ENCODE assay signal across 1 cellular context in genomic region chr2:96167407-96168013, GRCh38.
TF ChIP-seq lines count a peak whose summit lies in the region.

No MANE protein-coding gene starts in this region.

TF ChIP-seq in GM23338, 12 proteins besides CTCF, POLR2A, EP300 and RAD21:
- TF ChIP-seq ZNF331 (CRISPR knock-in tag; IDR thresholded peaks at IDR 0.05; ENCODE audit: low read depth) (no peak), ZNF114 (CRISPR knock-in tag; IDR thresholded peaks at IDR 0.05) (no peak), EZH2phosphoT487 (IDR thresholded peaks at IDR 0.05; ENCODE audit: unreplicated experiment) (no peak), JUNB (IDR thresholded peaks at IDR 0.05; ENCODE audit: unreplicated experiment) (no peak), NANOG (IDR thresholded peaks at IDR 0.05; ENCODE audit: borderline replicate concordance) (no peak), STAT1 (IDR thresholded peaks at IDR 0.05; ENCODE audit: unreplicated experiment) (no peak), EZH2 (IDR thresholded peaks at IDR 0.05; ENCODE audit: low read depth, unreplicated experiment) (no peak)
- TF ChIP-seq, protein P1, sequence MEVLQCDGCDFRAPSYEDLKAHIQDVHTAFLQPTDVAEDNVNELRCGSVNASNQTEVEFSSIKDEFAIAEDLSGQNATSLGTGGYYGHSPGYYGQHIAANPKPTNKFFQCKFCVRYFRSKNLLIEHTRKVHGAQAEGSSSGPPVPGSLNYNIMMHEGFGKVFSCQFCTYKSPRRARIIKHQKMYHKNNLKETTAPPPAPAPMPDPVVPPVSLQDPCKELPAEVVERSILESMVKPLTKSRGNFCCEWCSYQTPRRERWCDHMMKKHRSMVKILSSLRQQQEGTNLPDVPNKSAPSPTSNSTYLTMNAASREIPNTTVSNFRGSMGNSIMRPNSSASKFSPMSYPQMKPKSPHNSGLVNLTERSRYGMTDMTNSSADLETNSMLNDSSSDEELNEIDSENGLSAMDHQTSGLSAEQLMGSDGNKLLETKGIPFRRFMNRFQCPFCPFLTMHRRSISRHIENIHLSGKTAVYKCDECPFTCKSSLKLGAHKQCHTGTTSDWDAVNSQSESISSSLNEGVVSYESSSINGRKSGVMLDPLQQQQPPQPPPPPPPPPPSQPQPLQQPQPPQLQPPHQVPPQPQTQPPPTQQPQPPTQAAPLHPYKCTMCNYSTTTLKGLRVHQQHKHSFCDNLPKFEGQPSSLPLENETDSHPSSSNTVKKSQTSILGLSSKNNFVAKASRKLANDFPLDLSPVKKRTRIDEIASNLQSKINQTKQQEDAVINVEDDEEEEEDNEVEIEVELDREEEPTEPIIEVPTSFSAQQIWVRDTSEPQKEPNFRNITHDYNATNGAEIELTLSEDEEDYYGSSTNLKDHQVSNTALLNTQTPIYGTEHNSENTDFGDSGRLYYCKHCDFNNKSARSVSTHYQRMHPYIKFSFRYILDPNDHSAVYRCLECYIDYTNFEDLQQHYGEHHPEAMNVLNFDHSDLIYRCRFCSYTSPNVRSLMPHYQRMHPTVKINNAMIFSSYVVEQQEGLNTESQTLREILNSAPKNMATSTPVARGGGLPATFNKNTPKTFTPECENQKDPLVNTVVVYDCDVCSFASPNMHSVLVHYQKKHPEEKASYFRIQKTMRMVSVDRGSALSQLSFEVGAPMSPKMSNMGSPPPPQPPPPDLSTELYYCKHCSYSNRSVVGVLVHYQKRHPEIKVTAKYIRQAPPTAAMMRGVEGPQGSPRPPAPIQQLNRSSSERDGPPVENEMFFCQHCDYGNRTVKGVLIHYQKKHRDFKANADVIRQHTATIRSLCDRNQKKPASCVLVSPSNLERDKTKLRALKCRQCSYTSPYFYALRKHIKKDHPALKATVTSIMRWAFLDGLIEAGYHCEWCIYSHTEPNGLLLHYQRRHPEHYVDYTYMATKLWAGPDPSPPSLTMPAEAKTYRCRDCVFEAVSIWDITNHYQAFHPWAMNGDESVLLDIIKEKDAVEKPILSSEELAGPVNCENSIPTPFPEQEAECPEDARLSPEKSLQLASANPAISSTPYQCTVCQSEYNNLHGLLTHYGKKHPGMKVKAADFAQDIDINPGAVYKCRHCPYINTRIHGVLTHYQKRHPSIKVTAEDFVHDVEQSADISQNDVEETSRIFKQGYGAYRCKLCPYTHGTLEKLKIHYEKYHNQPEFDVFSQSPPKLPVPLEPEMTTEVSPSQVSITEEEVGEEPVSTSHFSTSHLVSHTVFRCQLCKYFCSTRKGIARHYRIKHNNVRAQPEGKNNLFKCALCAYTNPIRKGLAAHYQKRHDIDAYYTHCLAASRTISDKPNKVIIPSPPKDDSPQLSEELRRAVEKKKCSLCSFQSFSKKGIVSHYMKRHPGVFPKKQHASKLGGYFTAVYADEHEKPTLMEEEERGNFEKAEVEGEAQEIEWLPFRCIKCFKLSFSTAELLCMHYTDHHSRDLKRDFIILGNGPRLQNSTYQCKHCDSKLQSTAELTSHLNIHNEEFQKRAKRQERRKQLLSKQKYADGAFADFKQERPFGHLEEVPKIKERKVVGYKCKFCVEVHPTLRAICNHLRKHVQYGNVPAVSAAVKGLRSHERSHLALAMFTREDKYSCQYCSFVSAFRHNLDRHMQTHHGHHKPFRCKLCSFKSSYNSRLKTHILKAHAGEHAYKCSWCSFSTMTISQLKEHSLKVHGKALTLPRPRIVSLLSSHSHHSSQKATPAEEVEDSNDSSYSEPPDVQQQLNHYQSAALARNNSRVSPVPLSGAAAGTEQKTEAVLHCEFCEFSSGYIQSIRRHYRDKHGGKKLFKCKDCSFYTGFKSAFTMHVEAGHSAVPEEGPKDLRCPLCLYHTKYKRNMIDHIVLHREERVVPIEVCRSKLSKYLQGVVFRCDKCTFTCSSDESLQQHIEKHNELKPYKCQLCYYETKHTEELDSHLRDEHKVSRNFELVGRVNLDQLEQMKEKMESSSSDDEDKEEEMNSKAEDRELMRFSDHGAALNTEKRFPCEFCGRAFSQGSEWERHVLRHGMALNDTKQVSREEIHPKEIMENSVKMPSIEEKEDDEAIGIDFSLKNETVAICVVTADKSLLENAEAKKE (CRISPR knock-in tag; IDR thresholded peaks at IDR 0.05), result no peak
